7 cellular contexts compared by ENCODE assay signal in the genomic region with DNA sequence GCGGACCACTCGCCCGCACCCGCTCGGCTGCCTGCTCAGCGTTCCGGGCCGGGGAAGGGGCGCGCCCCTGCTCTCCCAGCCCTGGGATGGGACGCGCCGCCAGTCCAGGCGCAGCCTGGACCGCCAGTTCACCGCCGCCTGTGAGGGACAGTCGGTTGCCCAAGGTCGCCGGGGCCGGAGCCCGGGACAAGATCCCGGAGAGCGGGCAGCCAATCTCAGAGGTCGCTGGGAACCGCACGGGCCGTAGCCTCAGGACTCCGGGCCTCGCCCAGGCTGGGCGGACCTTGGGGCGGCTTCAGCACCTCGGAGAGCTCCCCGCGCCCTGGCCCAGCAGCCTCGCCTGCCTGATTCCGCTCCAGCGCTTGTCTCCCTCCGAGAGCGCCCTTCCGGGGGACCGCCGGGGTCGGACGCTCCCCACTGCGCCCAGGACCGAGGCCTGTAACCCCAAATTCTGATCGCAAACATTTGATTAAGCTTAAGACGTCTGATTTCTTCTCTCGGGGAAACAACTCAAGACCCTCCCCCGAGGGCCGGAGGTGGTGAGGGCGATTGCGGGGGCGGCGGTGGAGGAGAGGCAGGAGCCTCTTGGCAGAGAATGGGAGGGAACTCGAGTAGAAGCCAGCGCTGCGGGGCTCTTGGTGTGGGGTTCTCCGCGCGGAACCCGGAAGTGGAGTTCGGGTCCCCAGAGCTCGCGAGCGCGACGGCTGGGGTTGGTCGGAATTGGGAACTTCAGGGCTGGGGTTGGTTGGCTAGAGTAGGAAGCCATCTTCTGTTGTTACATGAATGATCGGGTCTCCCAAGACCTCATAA. TPM values are rescaled to one million over a fixed set of nuclear protein-coding genes. Genes with fewer than 3 reads are reported as not detected.
DNase-seq lines count a peak whose midpoint lies in the region; ATAC-seq and TF ChIP-seq lines count a peak whose summit lies in the region.

No MANE protein-coding gene starts in this region.

- H3K9me2 ChIP-seq in PC-9 (ENCODE audit: insufficient read depth): no peaks in the 10 kb centered on the region

- CTCF ChIA-PET in PC-9 (lab: Charles Lee): interaction anchor here (0.6 to 1.6 kb wide), 6 partner anchors 9 to 256 kb away, joined by 3 to 10 read pairs (median 3); partner anchors contain the start of gene DGKZ

- no peaks in the 10 kb centered on the region for H3K9me3 ChIP-seq in PC-9 (ENCODE audit: insufficient read depth, low read depth)

- H3K27ac Mint-ChIP-seq in activated T-helper 17 cell treated with anti-CD3 and anti-CD28 coated beads, Interleukin-2, amount 50 U/mL, for 72 hours: peak overlapping the region; percentile 20
- H3K27ac Mint-ChIP-seq in natural killer cell treated with Interleukin-12 subunit alpha and Interleukin-12 subunit beta and Interleukin-15 and Interleukin-18, amount 100 ng/mL, for 72 hours: no peak overlapping the region
- H3K27ac Mint-ChIP-seq in stimulated activated memory B cell treated with anti-CD40 and anti-IgM and Interleukin-4, amounts not matched to agents 10 μg/mL and 1 μg/mL and 100 μg/mL, for 72 hours: no peak overlapping the region

- H3K36me3 ChIP-seq in PC-9 (ENCODE audit: low read depth): no peaks in the 10 kb centered on the region

- DNase-seq in PC-9: peak; percentile 66 to 86
- peak; percentile 70 for DNase-seq in fibroblast of peridontal ligament (ENCODE audit: extremely low read depth)
- peak; percentile 89 for DNase-seq in natural killer cell treated with Interleukin-12 subunit alpha and Interleukin-12 subunit beta and Interleukin-15 and Interleukin-18, amount 100 ng/mL, for 72 hours (ENCODE audit: low spot score)

- no peak overlapping the region for H2AFZ ChIP-seq in PC-9

- BruUV-seq in PC-9 (replicated peaks; lab: Mats Ljungman, UMichigan): no TSS peak

- ATAC-seq in GM18517 (IDR thresholded peaks at IDR 0.05; ENCODE audit: unreplicated experiment) (peak; percentile 52), HG03025 (IDR thresholded peaks at IDR 0.05; ENCODE audit: low FRiP score, unreplicated experiment) (peak; percentile 48)
- peak; percentile 86 for ATAC-seq in activated T-helper 17 cell treated with anti-CD3 and anti-CD28 coated beads, Interleukin-2, amount 50 U/mL, for 72 hours (replicated peaks)
- peak; percentile 84 to 88 for ATAC-seq in natural killer cell treated with Interleukin-12 subunit alpha and Interleukin-12 subunit beta and Interleukin-15 and Interleukin-18, amount 100 ng/mL, for 72 hours
- peak; percentile 80 for ATAC-seq in stimulated activated memory B cell treated with anti-CD40 and anti-IgM and Interleukin-4, amounts not matched to agents 10 μg/mL and 1 μg/mL and 100 μg/mL, for 72 hours

- H3K4me1 ChIP-seq in PC-9 (replicated peaks; ENCODE audit: insufficient read depth): 0 out of 2 replicates have a peak, but pooled peaks cover 4% of the 10 kb centered on the region

- H3K4me3 Mint-ChIP-seq in activated T-helper 17 cell treated with anti-CD3 and anti-CD28 coated beads, Interleukin-2, amount 50 U/mL, for 72 hours: peak overlapping the region; percentile 78
- peak overlapping the region; percentile 82 for H3K4me3 Mint-ChIP-seq in natural killer cell treated with Interleukin-12 subunit alpha and Interleukin-12 subunit beta and Interleukin-15 and Interleukin-18, amount 100 ng/mL, for 72 hours
- H3K4me3 Mint-ChIP-seq in stimulated activated memory B cell treated with anti-CD40 and anti-IgM and Interleukin-4, amounts not matched to agents 10 μg/mL and 1 μg/mL and 100 μg/mL, for 72 hours: peak overlapping the region; percentile 73

- no peak for TF ChIP-seq CTCF in PC-9 (conservative IDR thresholded peaks at IDR 0.05)

- H3K79me2 ChIP-seq in PC-9 (ENCODE audit: low read depth): no peaks in the 10 kb centered on the region

- H3K27ac ChIP-seq in PC-9: no peak overlapping the region

- peaks cover 31% of the 10 kb centered on the region for H3K27me3 Mint-ChIP-seq in activated T-helper 17 cell treated with anti-CD3 and anti-CD28 coated beads, Interleukin-2, amount 50 U/mL, for 72 hours
- peaks cover 16 to 17% of the 10 kb centered on the region in 2 donors for H3K27me3 Mint-ChIP-seq in natural killer cell treated with Interleukin-12 subunit alpha and Interleukin-12 subunit beta and Interleukin-15 and Interleukin-18, amount 100 ng/mL, for 72 hours
- peaks cover 49% of the 10 kb centered on the region for H3K27me3 Mint-ChIP-seq in stimulated activated memory B cell treated with anti-CD40 and anti-IgM and Interleukin-4, amounts not matched to agents 10 μg/mL and 1 μg/mL and 100 μg/mL, for 72 hours

- intact Hi-C loops in PC-9 (cut with micrococcal nuclease; ENCODE audit: unreplicated experiment): no loop called here

- H3F3A ChIP-seq in PC-9 (ENCODE audit: insufficient read depth, low read depth): peaks cover 5% of the 10 kb centered on the region

- no peak overlapping the region for H3K4me3 ChIP-seq in PC-9

- POLR2A ChIA-PET in PC-9 (lab: Charles Lee; ENCODE audit: unreplicated experiment): no interaction called here

- H3K4me2 ChIP-seq in PC-9: peak overlapping the region; percentile 70

- H3K9me3 Mint-ChIP-seq in activated T-helper 17 cell treated with anti-CD3 and anti-CD28 coated beads, Interleukin-2, amount 50 U/mL, for 72 hours: no peaks in the 10 kb centered on the region
- no peaks in the 10 kb centered on the region for H3K9me3 Mint-ChIP-seq in natural killer cell treated with Interleukin-12 subunit alpha and Interleukin-12 subunit beta and Interleukin-15 and Interleukin-18, amount 100 ng/mL, for 72 hours
- H3K9me3 Mint-ChIP-seq in stimulated activated memory B cell treated with anti-CD40 and anti-IgM and Interleukin-4, amounts not matched to agents 10 μg/mL and 1 μg/mL and 100 μg/mL, for 72 hours: no peaks in the 10 kb centered on the region

- peaks cover 25% of the 10 kb centered on the region for H4K20me1 ChIP-seq in PC-9 (ENCODE audit: insufficient read depth)

- H3K27me3 ChIP-seq in PC-9 (ENCODE audit: insufficient read depth, low read depth): peaks cover 22% of the 10 kb centered on the region

- peaks cover 20% of the 10 kb centered on the region for H3K36me3 Mint-ChIP-seq in activated T-helper 17 cell treated with anti-CD3 and anti-CD28 coated beads, Interleukin-2, amount 50 U/mL, for 72 hours (ENCODE audit: low read depth)
- no peaks in the 10 kb centered on the region for H3K36me3 Mint-ChIP-seq in natural killer cell treated with Interleukin-12 subunit alpha and Interleukin-12 subunit beta and Interleukin-15 and Interleukin-18, amount 100 ng/mL, for 72 hours
- H3K36me3 Mint-ChIP-seq in stimulated activated memory B cell treated with anti-CD40 and anti-IgM and Interleukin-4, amounts not matched to agents 10 μg/mL and 1 μg/mL and 100 μg/mL, for 72 hours: peaks cover 20% of the 10 kb centered on the region

- peaks cover 15% of the 10 kb centered on the region for H3K4me1 Mint-ChIP-seq in activated T-helper 17 cell treated with anti-CD3 and anti-CD28 coated beads, Interleukin-2, amount 50 U/mL, for 72 hours
- H3K4me1 Mint-ChIP-seq in natural killer cell treated with Interleukin-12 subunit alpha and Interleukin-12 subunit beta and Interleukin-15 and Interleukin-18, amount 100 ng/mL, for 72 hours (ENCODE audit: low read depth in 2 of 2): peaks cover 11 to 23% of the 10 kb centered on the region in 2 donors
- peaks cover 36% of the 10 kb centered on the region for H3K4me1 Mint-ChIP-seq in stimulated activated memory B cell treated with anti-CD40 and anti-IgM and Interleukin-4, amounts not matched to agents 10 μg/mL and 1 μg/mL and 100 μg/mL, for 72 hours

RNA-seq across cellular contexts. Expression of gene CHRM4, which starts 1.1 kb away (rescaled TPM):
- 0.31 TPM in 1 of 2 replicates, not detected in the other for total RNA-seq in PC-9 (2021)
- total RNA-seq in activated T-helper 17 cell treated with anti-CD3 and anti-CD28 coated beads, Interleukin-2, amount 50 U/mL, for 72 hours: 1 to 10 TPM in 1 of 2 donors, under 1 TPM in 1; 0.90 to 6.1 TPM
- under 1 TPM; 0.75 to 0.81 TPM for total RNA-seq in natural killer cell treated with Interleukin-12 subunit alpha and Interleukin-12 subunit beta and Interleukin-15 and Interleukin-18, amount 100 ng/mL, for 72 hours

RNA-seq across cellular contexts. Expression of gene MDK, which starts 11.2 kb away (rescaled TPM):
- total RNA-seq in PC-9 (2021): 399 and 464 TPM in 2 replicates
- 10 to 100 TPM in 1 of 2 donors, 1 to 10 TPM in 1; 8.5 to 12.9 TPM for total RNA-seq in activated T-helper 17 cell treated with anti-CD3 and anti-CD28 coated beads, Interleukin-2, amount 50 U/mL, for 72 hours
- 1 to 10 TPM; 1.4 to 4.0 TPM for total RNA-seq in natural killer cell treated with Interleukin-12 subunit alpha and Interleukin-12 subunit beta and Interleukin-15 and Interleukin-18, amount 100 ng/mL, for 72 hours

RNA-seq across cellular contexts. Expression of gene DGKZ, which starts 45.4 kb away (rescaled TPM):
- total RNA-seq in PC-9 (2021): 49.3 and 67.5 TPM in 2 replicates
- 100 to 1,000 TPM in 1 of 2 donors, 10 to 100 TPM in 1; 78.9 to 100 TPM for total RNA-seq in activated T-helper 17 cell treated with anti-CD3 and anti-CD28 coated beads, Interleukin-2, amount 50 U/mL, for 72 hours
- total RNA-seq in natural killer cell treated with Interleukin-12 subunit alpha and Interleukin-12 subunit beta and Interleukin-15 and Interleukin-18, amount 100 ng/mL, for 72 hours: 100 to 1,000 TPM; 104 to 207 TPM

Comparison
In these comparisons a context has a peak if more than half of its experiments do, and no peak if none do; other contexts are left out.
1. RNA of gene MDK, which starts 11.2 kb away (total RNA-seq): 399 to 464 TPM in PC-9; 8.5 to 12.9 TPM in activated T-helper 17 cell treated with anti-CD3 and anti-CD28 coated beads, Interleukin-2, amount 50 U/mL, for 72 hours and 1.4 to 4.0 TPM in natural killer cell treated with Interleukin-12 subunit alpha and Interleukin-12 subunit beta and Interleukin-15 and Interleukin-18, amount 100 ng/mL, for 72 hours; every median in the first group is over 10 times any median in the second.
2. Peak in every context shown above with its lines, with median percentiles within 50 percentile points of each other: ATAC-seq, DNase-seq and H3K4me3 Mint-ChIP-seq.